Comparison of ENCODE assay signal across 8 cellular contexts in genomic region chr19:7515091-7515470, GRCh38. TPM values are rescaled to one million over a fixed set of nuclear protein-coding genes. Genes with fewer than 3 reads are reported as not detected.
A peak's percentile ranks its signal among the peaks of the same experiment; 100 is the strongest.
DNase-seq lines count a peak whose midpoint lies in the region; ATAC-seq and TF ChIP-seq lines count a peak whose summit lies in the region.

No MANE protein-coding gene starts in this region.

- WGBS in trophoblast cell (ENCODE audit: extremely low coverage, insufficient coverage, insufficient read length), result no CpG with 5 or more reads among the region's 10 CpGs

- H3K18ac ChIP-seq in trophoblast cell (ENCODE audit: low read length), result peak overlapping the region; percentile 9

- peak overlapping the region; percentile 82 for H3K4me3 Mint-ChIP-seq in CD8-positive, alpha-beta T cell
- peak overlapping the region; percentile 90 for H3K4me3 Mint-ChIP-seq in glutamatergic neuron (ENCODE audit: unreplicated experiment)

- peak overlapping the region; percentile 49 for H2AK5ac ChIP-seq in trophoblast cell (ENCODE audit: low read length)

- peaks cover 17% of the 10 kb centered on the region for H3K79me1 ChIP-seq in trophoblast cell (ENCODE audit: low read length)

- peak overlapping the region; percentile 40 for H2BK120ac ChIP-seq in trophoblast cell (ENCODE audit: insufficient read depth, low read length, poor library complexity)

- no peak for ATAC-seq in CD8-positive, alpha-beta T cell
- no peak for ATAC-seq in HG03442 (IDR thresholded peaks at IDR 0.05; ENCODE audit: unreplicated experiment)
- no peak for ATAC-seq in HG03280 (IDR thresholded peaks at IDR 0.05; ENCODE audit: unreplicated experiment)

- H3K27ac Mint-ChIP-seq in CD8-positive, alpha-beta T cell, result no peak overlapping the region
- peak overlapping the region; percentile 100 for H3K27ac Mint-ChIP-seq in glutamatergic neuron (ENCODE audit: unreplicated experiment)

- H3K36me3 ChIP-seq in CD8-positive, alpha-beta T cell (ENCODE audit: insufficient read depth, low read length), result no peaks in the 10 kb centered on the region
- no peaks in the 10 kb centered on the region for H3K36me3 ChIP-seq in SK-N-MC (ENCODE audit: insufficient read depth, low read length)
- H3K36me3 ChIP-seq in trophoblast cell (ENCODE audit: control insufficient read depth in 1 of 2, insufficient read depth in 2 of 2, low read length in 2 of 2), result peaks cover 13 to 14% of the 10 kb centered on the region in 2 experiments

- H3K4me1 ChIP-seq in CD8-positive, alpha-beta T cell (ENCODE audit: insufficient read depth, low read length), result peaks cover 13% of the 10 kb centered on the region
- peaks cover 11 to 15% of the 10 kb centered on the region in 2 experiments for H3K4me1 ChIP-seq in trophoblast cell (ENCODE audit: control insufficient read depth in 1 of 2, insufficient read depth in 2 of 2, low read length in 2 of 2)

- H3K14ac ChIP-seq in trophoblast cell (ENCODE audit: low read length), result peak overlapping the region; percentile 88

- H3K4me3 ChIP-seq in CD8-positive, alpha-beta T cell (ENCODE audit: low read depth, low read length), result no peak overlapping the region
- H3K4me3 ChIP-seq in SK-N-MC (peak overlapping the region; percentile 78), trophoblast cell (ENCODE audit: low read depth, low read length) (no peak overlapping the region)

- no peaks in the 10 kb centered on the region for H3K27me3 ChIP-seq in CD8-positive, alpha-beta T cell (ENCODE audit: insufficient read depth, low read length)
- H3K27me3 ChIP-seq in trophoblast cell (ENCODE audit: insufficient read depth, low read length), result no peaks in the 10 kb centered on the region

- H3K9me3 ChIP-seq in CD8-positive, alpha-beta T cell (ENCODE audit: low read length), result no peaks in the 10 kb centered on the region
- H3K9me3 ChIP-seq in SK-N-MC (ENCODE audit: low read depth, low read length) (no peaks in the 10 kb centered on the region), trophoblast cell (ENCODE audit: insufficient read depth, low read depth, low read length) (no peaks in the 10 kb centered on the region)

- intact Hi-C loops in CD8-positive, alpha-beta T cell (cut with DNase I, micrococcal nuclease), result no loop called here

- H3K27me3 Mint-ChIP-seq in CD8-positive, alpha-beta T cell (ENCODE audit: low read depth), result peaks cover 4% of the 10 kb centered on the region
- peaks cover 15% of the 10 kb centered on the region for H3K27me3 Mint-ChIP-seq in glutamatergic neuron (ENCODE audit: unreplicated experiment)

- no peak overlapping the region for H2AFZ ChIP-seq in trophoblast cell (ENCODE audit: insufficient read depth, low read length, poor library complexity)

- H2BK12ac ChIP-seq in trophoblast cell (ENCODE audit: low read length), result peak overlapping the region; percentile 37

- H3K79me2 ChIP-seq in trophoblast cell (ENCODE audit: control insufficient read depth, insufficient read depth, low read length, poor library complexity), result peaks cover 11% of the 10 kb centered on the region

- H2BK5ac ChIP-seq in trophoblast cell (ENCODE audit: low read depth, low read length, poor library complexity), result peak overlapping the region; percentile 66

- no peak overlapping the region for H3K23ac ChIP-seq in trophoblast cell (ENCODE audit: low read length)

- no peak overlapping the region for H3K27ac ChIP-seq in CD8-positive, alpha-beta T cell (ENCODE audit: low read depth, low read length)
- H3K27ac ChIP-seq in SK-N-MC, result peak overlapping the region; percentile 29; the same call in 1 of the 2 replicates
- peak overlapping the region; percentile 8 for H3K27ac ChIP-seq in trophoblast cell (ENCODE audit: low read depth, low read length)

- peak overlapping the region; percentile 78 for H3K4ac ChIP-seq in trophoblast cell (ENCODE audit: low read depth, low read length)

- POLR2A ChIA-PET in CD8-positive, alpha-beta T cell (lab: Charles Lee), result no interaction called here

- TF ChIP-seq CTCF in CD8-positive, alpha-beta T cell (IDR thresholded peaks at IDR 0.05), result no peak
- TF ChIP-seq CTCF in glutamatergic neuron (IDR thresholded peaks at IDR 0.05; ENCODE audit: partially characterized antibody, unreplicated experiment), result no peak

- H3K4me2 ChIP-seq in trophoblast cell (ENCODE audit: low read length), result no peak overlapping the region

- peak overlapping the region; percentile 89 for H4K91ac ChIP-seq in trophoblast cell (ENCODE audit: low read depth, low read length)

- peak overlapping the region; percentile 63 for H4K12ac ChIP-seq in trophoblast cell (ENCODE audit: low read depth, low read length)

- peaks cover 1% of the 10 kb centered on the region for H3K36me3 Mint-ChIP-seq in CD8-positive, alpha-beta T cell
- no peaks in the 10 kb centered on the region for H3K36me3 Mint-ChIP-seq in glutamatergic neuron (ENCODE audit: unreplicated experiment)

- CTCF ChIA-PET in CD8-positive, alpha-beta T cell (lab: Charles Lee), result interaction anchor here (1.5 kb wide), 1 partner anchor 8 kb away, joined by 6 read pairs; the partner anchor contains the start of gene MCOLN1

- no peak for DNase-seq in CD8-positive, alpha-beta T cell
- DNase-seq in SK-N-MC (ENCODE audit: low read depth, low spot score), result no peak
- DNase-seq in glutamatergic neuron, result no peak
- no peak for DNase-seq in trophoblast cell
- DNase-seq in pons (ENCODE audit: low spot score), result no peak
- no peak for DNase-seq in NCI-H2196 (lab: John Stamatoyannopoulos, UW; ENCODE audit: unreplicated experiment)

- H3K9ac ChIP-seq in SK-N-MC (ENCODE audit: insufficient read length), result peak overlapping the region; percentile 77
- no peak overlapping the region for H3K9ac ChIP-seq in trophoblast cell (ENCODE audit: low read length)

- H4K8ac ChIP-seq in trophoblast cell (ENCODE audit: low read depth, low read length), result peak overlapping the region; percentile 84

- H3K9me3 Mint-ChIP-seq in CD8-positive, alpha-beta T cell, result no peaks in the 10 kb centered on the region
- H3K9me3 Mint-ChIP-seq in glutamatergic neuron (ENCODE audit: unreplicated experiment), result peaks cover 14% of the 10 kb centered on the region

- H3K4me1 Mint-ChIP-seq in CD8-positive, alpha-beta T cell (ENCODE audit: low read depth), result peaks cover 15% of the 10 kb centered on the region
- H3K4me1 Mint-ChIP-seq in glutamatergic neuron (ENCODE audit: low read depth, unreplicated experiment), result peaks cover 13% of the 10 kb centered on the region

RNA-seq across cellular contexts. Expression of gene ZNF358, which starts 0.8 kb away (rescaled TPM):
- total RNA-seq in CD8-positive, alpha-beta T cell, result 1 to 10 TPM; 7.1 to 9.0 TPM
- total RNA-seq in glutamatergic neuron (ENCODE audit: unreplicated experiment), result 148 TPM
- polyA plus RNA-seq in trophoblast cell (2013), result 94.3 and 106 TPM in 2 replicates

RNA-seq across cellular contexts. Expression of gene MCOLN1, which starts 7.3 kb away (rescaled TPM):
- 10 to 100 TPM in 1 of 2 experiments, 1 to 10 TPM in 1; 9.0 to 13.3 TPM for total RNA-seq in CD8-positive, alpha-beta T cell
- 39.8 TPM for total RNA-seq in glutamatergic neuron (ENCODE audit: unreplicated experiment)
- 26.7 and 29.7 TPM in 2 replicates for polyA plus RNA-seq in trophoblast cell (2013)

RNA-seq across cellular contexts. Expression of gene PNPLA6, which starts 20.4 kb away (rescaled TPM):
- 10 to 100 TPM; 76.5 to 81.3 TPM for total RNA-seq in CD8-positive, alpha-beta T cell
- 82.0 TPM for total RNA-seq in glutamatergic neuron (ENCODE audit: unreplicated experiment)
- polyA plus RNA-seq in trophoblast cell (2013), result 73.4 and 78.6 TPM in 2 replicates

RNA-seq across cellular contexts. Expression of gene PEX11G, which starts 26.2 kb away (rescaled TPM):
- total RNA-seq in CD8-positive, alpha-beta T cell, result not detected
- total RNA-seq in glutamatergic neuron (ENCODE audit: unreplicated experiment), result 2.6 TPM
- polyA plus RNA-seq in trophoblast cell (2013), result 0.92 and 0.94 TPM in 2 replicates

Comparison
In these comparisons a context has a peak if more than half of its experiments do, and no peak if none do; other contexts are left out.
1. RNA of gene ZNF358, which starts 0.8 kb away (total RNA-seq): 148 TPM in glutamatergic neuron (single experiment); 7.1 to 9.0 TPM in CD8-positive, alpha-beta T cell; every median in the first group is over 10 times any median in the second.